In the genomic region with DNA sequence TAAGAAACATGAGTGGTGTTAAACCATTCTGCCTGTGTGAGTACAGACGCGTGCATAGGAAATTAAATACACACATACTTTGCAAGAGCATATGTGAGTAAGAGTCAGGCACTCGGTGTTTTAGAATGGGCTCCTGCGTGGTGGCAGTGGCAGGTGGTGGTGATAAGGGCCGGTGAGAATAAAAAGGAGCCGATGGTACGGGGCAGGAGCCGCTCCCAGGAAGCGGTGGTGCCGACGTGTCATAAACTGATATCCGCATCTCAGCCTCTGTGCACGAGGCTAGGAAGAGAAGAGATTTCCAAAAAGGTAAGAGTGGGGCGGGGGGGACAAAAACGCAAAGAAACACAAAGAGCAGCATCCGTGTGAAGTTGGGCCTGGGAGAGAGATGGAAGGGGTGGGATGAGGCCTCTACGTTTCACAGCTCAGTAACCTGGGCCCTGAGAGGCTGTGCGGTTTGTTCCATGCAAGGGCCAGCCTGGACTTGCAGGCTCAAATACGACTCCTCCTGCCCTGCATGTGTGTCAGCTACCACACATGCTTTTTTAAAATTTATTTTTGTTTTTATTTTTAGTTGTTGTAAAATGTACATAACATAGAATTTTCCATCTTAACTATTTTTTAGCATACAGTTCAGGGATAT, we compare ENCODE assay signal across 1 cellular context.
TF ChIP-seq lines count a peak whose summit lies in the region.

No MANE protein-coding gene starts in this region.

TF ChIP-seq in HepG2, 621 proteins besides CTCF, POLR2A, EP300 and RAD21 (continued from another document):
- TF ChIP-seq, protein P1, sequence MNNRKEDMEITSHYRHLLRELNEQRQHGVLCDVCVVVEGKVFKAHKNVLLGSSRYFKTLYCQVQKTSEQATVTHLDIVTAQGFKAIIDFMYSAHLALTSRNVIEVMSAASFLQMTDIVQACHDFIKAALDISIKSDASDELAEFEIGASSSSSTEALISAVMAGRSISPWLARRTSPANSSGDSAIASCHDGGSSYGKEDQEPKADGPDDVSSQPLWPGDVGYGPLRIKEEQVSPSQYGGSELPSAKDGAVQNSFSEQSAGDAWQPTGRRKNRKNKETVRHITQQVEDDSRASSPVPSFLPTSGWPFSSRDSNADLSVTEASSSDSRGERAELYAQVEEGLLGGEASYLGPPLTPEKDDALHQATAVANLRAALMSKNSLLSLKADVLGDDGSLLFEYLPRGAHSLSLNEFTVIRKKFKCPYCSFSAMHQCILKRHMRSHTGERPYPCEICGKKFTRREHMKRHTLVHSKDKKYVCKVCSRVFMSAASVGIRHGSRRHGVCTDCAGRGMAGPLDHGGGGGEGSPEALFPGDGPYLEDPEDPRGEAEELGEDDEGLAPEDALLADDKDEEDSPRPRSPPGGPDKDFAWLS (CRISPR knock-in tag; IDR thresholded peaks at IDR 0.05; ENCODE audit: borderline replicate concordance): no peak
- TF ChIP-seq SPEN (CRISPR knock-in tag; IDR thresholded peaks at IDR 0.05; ENCODE audit: low read depth): no peak
- no peak for TF ChIP-seq HDAC2 (CRISPR knock-in tag; IDR thresholded peaks at IDR 0.05)
- TF ChIP-seq, protein P2, sequence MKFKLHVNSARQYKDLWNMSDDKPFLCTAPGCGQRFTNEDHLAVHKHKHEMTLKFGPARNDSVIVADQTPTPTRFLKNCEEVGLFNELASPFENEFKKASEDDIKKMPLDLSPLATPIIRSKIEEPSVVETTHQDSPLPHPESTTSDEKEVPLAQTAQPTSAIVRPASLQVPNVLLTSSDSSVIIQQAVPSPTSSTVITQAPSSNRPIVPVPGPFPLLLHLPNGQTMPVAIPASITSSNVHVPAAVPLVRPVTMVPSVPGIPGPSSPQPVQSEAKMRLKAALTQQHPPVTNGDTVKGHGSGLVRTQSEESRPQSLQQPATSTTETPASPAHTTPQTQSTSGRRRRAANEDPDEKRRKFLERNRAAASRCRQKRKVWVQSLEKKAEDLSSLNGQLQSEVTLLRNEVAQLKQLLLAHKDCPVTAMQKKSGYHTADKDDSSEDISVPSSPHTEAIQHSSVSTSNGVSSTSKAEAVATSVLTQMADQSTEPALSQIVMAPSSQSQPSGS (CRISPR knock-in tag; IDR thresholded peaks at IDR 0.05): no peak
- no peak for TF ChIP-seq KDM4B (CRISPR knock-in tag; IDR thresholded peaks at IDR 0.05)
- no peak for TF ChIP-seq ZNF570 (CRISPR knock-in tag; IDR thresholded peaks at IDR 0.05; ENCODE audit: borderline replicate concordance)
- no peak for TF ChIP-seq ZNF331 (CRISPR knock-in tag; IDR thresholded peaks at IDR 0.05)
- TF ChIP-seq KLF9 (CRISPR knock-in tag; IDR thresholded peaks at IDR 0.05; ENCODE audit: low read depth): no peak
- no peak for TF ChIP-seq HMG20B (CRISPR knock-in tag; conservative IDR thresholded peaks at IDR 0.05)
